Comparison of ENCODE assay signal across 1 cellular context in the genomic region with DNA sequence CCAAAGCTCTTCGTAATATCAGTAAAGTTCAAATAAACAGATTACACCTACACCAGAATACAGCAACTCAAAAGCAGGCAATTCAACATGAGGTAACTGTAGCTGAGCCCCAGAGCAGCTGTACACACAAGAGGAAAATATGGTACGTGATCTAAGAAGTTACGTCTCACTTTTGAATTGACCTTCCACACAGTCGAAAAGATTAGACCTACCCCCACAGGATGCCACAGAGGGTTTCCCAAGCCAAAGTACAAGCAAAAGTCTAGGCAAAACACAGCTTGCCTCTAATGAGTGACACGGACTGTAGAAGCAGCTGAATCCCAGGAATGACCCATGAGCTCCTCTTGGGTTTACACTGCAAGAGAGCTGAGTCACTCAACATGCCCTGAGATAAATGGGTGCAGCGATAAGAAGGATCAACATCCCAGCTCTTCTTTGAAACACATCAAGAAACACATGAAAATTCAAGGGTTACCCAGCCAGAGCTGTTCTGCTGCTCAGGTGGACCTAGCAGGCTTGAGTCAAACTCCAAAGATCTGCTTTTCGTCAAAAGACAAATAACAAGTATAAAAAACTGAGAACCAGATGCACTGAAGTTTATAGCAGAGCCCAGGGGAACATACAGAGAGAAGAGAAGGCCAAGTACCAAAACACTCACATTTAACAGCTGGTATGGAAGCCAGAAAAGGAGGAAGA.
TF ChIP-seq lines count a peak whose summit lies in the region.

No MANE protein-coding gene starts in this region.

TF ChIP-seq in GM23338, 12 proteins besides CTCF, POLR2A, EP300 and RAD21 (continued from another document):
- TF ChIP-seq, protein P1, sequence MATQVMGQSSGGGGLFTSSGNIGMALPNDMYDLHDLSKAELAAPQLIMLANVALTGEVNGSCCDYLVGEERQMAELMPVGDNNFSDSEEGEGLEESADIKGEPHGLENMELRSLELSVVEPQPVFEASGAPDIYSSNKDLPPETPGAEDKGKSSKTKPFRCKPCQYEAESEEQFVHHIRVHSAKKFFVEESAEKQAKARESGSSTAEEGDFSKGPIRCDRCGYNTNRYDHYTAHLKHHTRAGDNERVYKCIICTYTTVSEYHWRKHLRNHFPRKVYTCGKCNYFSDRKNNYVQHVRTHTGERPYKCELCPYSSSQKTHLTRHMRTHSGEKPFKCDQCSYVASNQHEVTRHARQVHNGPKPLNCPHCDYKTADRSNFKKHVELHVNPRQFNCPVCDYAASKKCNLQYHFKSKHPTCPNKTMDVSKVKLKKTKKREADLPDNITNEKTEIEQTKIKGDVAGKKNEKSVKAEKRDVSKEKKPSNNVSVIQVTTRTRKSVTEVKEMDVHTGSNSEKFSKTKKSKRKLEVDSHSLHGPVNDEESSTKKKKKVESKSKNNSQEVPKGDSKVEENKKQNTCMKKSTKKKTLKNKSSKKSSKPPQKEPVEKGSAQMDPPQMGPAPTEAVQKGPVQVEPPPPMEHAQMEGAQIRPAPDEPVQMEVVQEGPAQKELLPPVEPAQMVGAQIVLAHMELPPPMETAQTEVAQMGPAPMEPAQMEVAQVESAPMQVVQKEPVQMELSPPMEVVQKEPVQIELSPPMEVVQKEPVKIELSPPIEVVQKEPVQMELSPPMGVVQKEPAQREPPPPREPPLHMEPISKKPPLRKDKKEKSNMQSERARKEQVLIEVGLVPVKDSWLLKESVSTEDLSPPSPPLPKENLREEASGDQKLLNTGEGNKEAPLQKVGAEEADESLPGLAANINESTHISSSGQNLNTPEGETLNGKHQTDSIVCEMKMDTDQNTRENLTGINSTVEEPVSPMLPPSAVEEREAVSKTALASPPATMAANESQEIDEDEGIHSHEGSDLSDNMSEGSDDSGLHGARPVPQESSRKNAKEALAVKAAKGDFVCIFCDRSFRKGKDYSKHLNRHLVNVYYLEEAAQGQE (IDR thresholded peaks at IDR 0.05; ENCODE audit: unreplicated experiment) = no peak
- TF ChIP-seq ZNF331 (CRISPR knock-in tag; IDR thresholded peaks at IDR 0.05; ENCODE audit: low read depth) (no peak), EZH2 (IDR thresholded peaks at IDR 0.05; ENCODE audit: low read depth, unreplicated experiment) (no peak), POLR2AphosphoS5 (IDR thresholded peaks at IDR 0.05; ENCODE audit: low read depth) (no peak)
- TF ChIP-seq, protein P2, sequence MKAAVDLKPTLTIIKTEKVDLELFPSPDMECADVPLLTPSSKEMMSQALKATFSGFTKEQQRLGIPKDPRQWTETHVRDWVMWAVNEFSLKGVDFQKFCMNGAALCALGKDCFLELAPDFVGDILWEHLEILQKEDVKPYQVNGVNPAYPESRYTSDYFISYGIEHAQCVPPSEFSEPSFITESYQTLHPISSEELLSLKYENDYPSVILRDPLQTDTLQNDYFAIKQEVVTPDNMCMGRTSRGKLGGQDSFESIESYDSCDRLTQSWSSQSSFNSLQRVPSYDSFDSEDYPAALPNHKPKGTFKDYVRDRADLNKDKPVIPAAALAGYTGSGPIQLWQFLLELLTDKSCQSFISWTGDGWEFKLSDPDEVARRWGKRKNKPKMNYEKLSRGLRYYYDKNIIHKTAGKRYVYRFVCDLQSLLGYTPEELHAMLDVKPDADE (IDR thresholded peaks at IDR 0.05) = no peak
